ENCODE assay signal across 17 cellular contexts in genomic region chr10:85603167-85603940, GRCh38.
DNase-seq lines count a peak whose midpoint lies in the region; ATAC-seq and TF ChIP-seq lines count a peak whose summit lies in the region.
"Had no signal": no experiment of that assay in that cellular context is flagged by ENCODE, and none has a peak within 500 bp of the region (broad histone marks: within the 10 kb centered on the region; RNA-seq: fewer than 3 reads in every experiment).

No MANE protein-coding gene starts in this region.

- H3K27me3 ChIP-seq in SJSA1 (replicated peaks) (no peaks in the 10 kb centered on the region), hepatocyte (no peaks in the 10 kb centered on the region), esophagus squamous epithelium (no peaks in the 10 kb centered on the region)

- no peak overlapping the region for H3K27ac Mint-ChIP-seq in activated naive CD4-positive, alpha-beta T cell treated with anti-CD3 and anti-CD28 coated beads, Interleukin-2, amount 10 ng/mL, durations not matched to agents 7 days and 5 days
- H3K27ac Mint-ChIP-seq in type B pancreatic cell = no peak overlapping the region
- H3K27ac Mint-ChIP-seq: CD8-positive, alpha-beta T cell; H9 had no signal

- no peak for ATAC-seq in GM18907 (IDR thresholded peaks at IDR 0.05; ENCODE audit: unreplicated experiment)
- ATAC-seq: CD8-positive, alpha-beta T cell had no signal

- intact Hi-C loops in esophagus squamous epithelium (cut with DNase I) = no loop called here

- H3K4me1 ChIP-seq in SJSA1 (replicated peaks) (peaks cover 16% of the 10 kb centered on the region), hepatocyte (ENCODE audit: insufficient read depth) (no peaks in the 10 kb centered on the region), esophagus squamous epithelium (no peaks in the 10 kb centered on the region)

- H3K27me3 Mint-ChIP-seq in activated naive CD4-positive, alpha-beta T cell treated with anti-CD3 and anti-CD28 coated beads, Interleukin-2, amount 10 ng/mL, durations not matched to agents 7 days and 5 days = peaks cover 20% of the 10 kb centered on the region
- H3K27me3 Mint-ChIP-seq in type B pancreatic cell = no peaks in the 10 kb centered on the region

- TF ChIP-seq POLR2A in esophagus squamous epithelium (IDR thresholded peaks at IDR 0.05) = no peak

- peaks cover 2% of the 10 kb centered on the region for H3K9me3 Mint-ChIP-seq in activated naive CD4-positive, alpha-beta T cell treated with anti-CD3 and anti-CD28 coated beads, Interleukin-2, amount 10 ng/mL, durations not matched to agents 7 days and 5 days
- no peaks in the 10 kb centered on the region for H3K9me3 Mint-ChIP-seq in type B pancreatic cell
- H3K9me3 Mint-ChIP-seq: CD8-positive, alpha-beta T cell; H9 had no signal

- H3K4me1 Mint-ChIP-seq in activated naive CD4-positive, alpha-beta T cell treated with anti-CD3 and anti-CD28 coated beads, Interleukin-2, amount 10 ng/mL, durations not matched to agents 7 days and 5 days = peaks cover 10% of the 10 kb centered on the region
- H3K4me1 Mint-ChIP-seq in type B pancreatic cell (ENCODE audit: unreplicated experiment) = no peaks in the 10 kb centered on the region
- H3K4me1 Mint-ChIP-seq: H9 had no signal

- no peaks in the 10 kb centered on the region for H3K79me2 ChIP-seq in hepatocyte

- 89% methylated on average over 5 of the region's 5 CpGs for WGBS in hepatocyte (ENCODE audit: low lambda C conversion rate, missing lambda C conversion rate)
- WGBS in esophagus squamous epithelium, 2 donors = 69 to 80% methylated on average over 4 to 5 of the region's 5 CpGs

- H3K27ac ChIP-seq in SJSA1 (no peak overlapping the region), hepatocyte (no peak overlapping the region), esophagus squamous epithelium (no peak overlapping the region)

- H3K9me3 ChIP-seq in SJSA1 (replicated peaks) (no peaks in the 10 kb centered on the region), hepatocyte (ENCODE audit: low read depth) (no peaks in the 10 kb centered on the region), esophagus squamous epithelium (no peaks in the 10 kb centered on the region)

- DNase-seq in activated naive CD4-positive, alpha-beta T cell treated with Interleukin-2 at 50 U/mL for 16 hours = peak; percentile 12
- DNase-seq in activated naive CD4-positive, alpha-beta T cell treated with anti-CD3 and anti-CD28 coated beads, Interleukin-2, amount 10 ng/mL, durations not matched to agents 7 days and 5 days = no peak
- DNase-seq in SJSA1 (ENCODE audit: low read depth in 1 of 2, low spot score in 2 of 2) (peak; percentile 59 to 78), hepatocyte (ENCODE audit: low spot score) (peak; percentile 28), type B pancreatic cell (ENCODE audit: extremely low spot score, unreplicated experiment) (peak; percentile 40), esophagus squamous epithelium (lab: John Stamatoyannopoulos, UW) (no peak), RKO (ENCODE audit: low spot score) (no peak)
- DNase-seq: EL, Karpas-422, NCI-H1105 treated with DMSO at 0.1 percent for 48 hours, NCI-H187, NCI-H446, NCI-H748 treated with DMSO at 0.1 percent for 48 hours, SHP77 had no signal

- no peak overlapping the region for H2AFZ ChIP-seq in hepatocyte

- H3K36me3 Mint-ChIP-seq in activated naive CD4-positive, alpha-beta T cell treated with anti-CD3 and anti-CD28 coated beads, Interleukin-2, amount 10 ng/mL, durations not matched to agents 7 days and 5 days = no peaks in the 10 kb centered on the region
- no peaks in the 10 kb centered on the region for H3K36me3 Mint-ChIP-seq in type B pancreatic cell
- H3K36me3 Mint-ChIP-seq: CD8-positive, alpha-beta T cell had no signal

- no peak overlapping the region for H3K4me3 ChIP-seq in SJSA1
- no peak overlapping the region for H3K4me3 ChIP-seq in hepatocyte
- H3K4me3 ChIP-seq in esophagus squamous epithelium = no peak overlapping the region

- no peak for TF ChIP-seq CTCF in hepatocyte (IDR thresholded peaks at IDR 0.05; ENCODE audit: poor library complexity)
- TF ChIP-seq CTCF in type B pancreatic cell (conservative IDR thresholded peaks at IDR 0.05) = no peak
- no peak for TF ChIP-seq CTCF in esophagus squamous epithelium (IDR thresholded peaks at IDR 0.05)

- no peak overlapping the region for H3K4me3 Mint-ChIP-seq in activated naive CD4-positive, alpha-beta T cell treated with anti-CD3 and anti-CD28 coated beads, Interleukin-2, amount 10 ng/mL, durations not matched to agents 7 days and 5 days
- no peak overlapping the region for H3K4me3 Mint-ChIP-seq in type B pancreatic cell
- H3K4me3 Mint-ChIP-seq: CD8-positive, alpha-beta T cell; H9 had no signal

- CTCF ChIA-PET in activated naive CD4-positive, alpha-beta T cell treated with anti-CD3 and anti-CD28 coated beads, Interleukin-2, amount 10 ng/mL, durations not matched to agents 7 days and 5 days (lab: Charles Lee) = no interaction called here

- H3K36me3 ChIP-seq in SJSA1 = no peaks in the 10 kb centered on the region
- no peaks in the 10 kb centered on the region for H3K36me3 ChIP-seq in hepatocyte (replicated peaks; ENCODE audit: insufficient read depth, low read depth)
- H3K36me3 ChIP-seq in esophagus squamous epithelium = no peaks in the 10 kb centered on the region

- no peaks in the 10 kb centered on the region for H3K9me2 ChIP-seq in hepatocyte (replicated peaks; ENCODE audit: insufficient read depth)

- no peak overlapping the region for H3K4me2 ChIP-seq in hepatocyte

- H4K20me1 ChIP-seq in hepatocyte (ENCODE audit: insufficient read depth, poor library complexity, severe bottlenecking) = no peaks in the 10 kb centered on the region

Comparison
In these comparisons a context has a peak if more than half of its experiments do, and no peak if none do; other contexts are left out.
1. DNase-seq: peak in activated naive CD4-positive, alpha-beta T cell treated with Interleukin-2 at 50 U/mL for 16 hours (single experiment), SJSA1 (2 of 2), hepatocyte (single experiment) and type B pancreatic cell (single experiment); none in activated naive CD4-positive, alpha-beta T cell treated with anti-CD3 and anti-CD28 coated beads, Interleukin-2, amount 10 ng/mL, durations not matched to agents 7 days and 5 days (single experiment), esophagus squamous epithelium (single experiment) and RKO (single experiment).